ENCODE assay signal across 2 cellular contexts in genomic region chr10:44201011-44201410, GRCh38.
A peak's percentile ranks its signal among the peaks of the same experiment; 100 is the strongest.
TF ChIP-seq lines count a peak whose summit lies in the region.

No MANE protein-coding gene starts in this region.

TF ChIP-seq in HEK293, 187 proteins besides CTCF, POLR2A, EP300 and RAD21:
- no peak for TF ChIP-seq ZNF626 (tag by site-specific recombination; IDR thresholded peaks at IDR 0.05)
- no peak for TF ChIP-seq GLI2 (tag by site-specific recombination; IDR thresholded peaks at IDR 0.05; ENCODE audit: borderline replicate concordance, low read depth)
- TF ChIP-seq ZNF843 (tag by site-specific recombination; IDR thresholded peaks at IDR 0.05), result no peak
- TF ChIP-seq PBX3 (CRISPR knock-in tag; IDR thresholded peaks at IDR 0.05), result no peak
- no peak for TF ChIP-seq ZEB2 (tag by site-specific recombination; IDR thresholded peaks at IDR 0.05)
- TF ChIP-seq ZNF548 (tag by site-specific recombination; IDR thresholded peaks at IDR 0.05), result peak; percentile 74

TF ChIP-seq in HepG2, 621 proteins besides CTCF, POLR2A, EP300 and RAD21:
- no peak for TF ChIP-seq CREB1 (IDR thresholded peaks at IDR 0.05)
- no peak for TF ChIP-seq CREB1 (CRISPR knock-in tag; IDR thresholded peaks at IDR 0.05)
- TF ChIP-seq CEBPB (IDR thresholded peaks at IDR 0.05; ENCODE audit: borderline replicate concordance, low read depth, low read length), result peak; percentile 61
- peak; percentile 63; the same call in 1 of the 2 replicates for TF ChIP-seq ZNF768 (CRISPR knock-in tag; IDR thresholded peaks at IDR 0.05)
- TF ChIP-seq CEBPG (CRISPR knock-in tag; IDR thresholded peaks at IDR 0.05), result peak; percentile 50
- no peak for TF ChIP-seq PAX8 (CRISPR knock-in tag; IDR thresholded peaks at IDR 0.05; ENCODE audit: borderline replicate concordance)
TF ChIP-seq in HepG2: peak in this region for 3.
